ENCODE assay signal across 8 cellular contexts in the genomic region with DNA sequence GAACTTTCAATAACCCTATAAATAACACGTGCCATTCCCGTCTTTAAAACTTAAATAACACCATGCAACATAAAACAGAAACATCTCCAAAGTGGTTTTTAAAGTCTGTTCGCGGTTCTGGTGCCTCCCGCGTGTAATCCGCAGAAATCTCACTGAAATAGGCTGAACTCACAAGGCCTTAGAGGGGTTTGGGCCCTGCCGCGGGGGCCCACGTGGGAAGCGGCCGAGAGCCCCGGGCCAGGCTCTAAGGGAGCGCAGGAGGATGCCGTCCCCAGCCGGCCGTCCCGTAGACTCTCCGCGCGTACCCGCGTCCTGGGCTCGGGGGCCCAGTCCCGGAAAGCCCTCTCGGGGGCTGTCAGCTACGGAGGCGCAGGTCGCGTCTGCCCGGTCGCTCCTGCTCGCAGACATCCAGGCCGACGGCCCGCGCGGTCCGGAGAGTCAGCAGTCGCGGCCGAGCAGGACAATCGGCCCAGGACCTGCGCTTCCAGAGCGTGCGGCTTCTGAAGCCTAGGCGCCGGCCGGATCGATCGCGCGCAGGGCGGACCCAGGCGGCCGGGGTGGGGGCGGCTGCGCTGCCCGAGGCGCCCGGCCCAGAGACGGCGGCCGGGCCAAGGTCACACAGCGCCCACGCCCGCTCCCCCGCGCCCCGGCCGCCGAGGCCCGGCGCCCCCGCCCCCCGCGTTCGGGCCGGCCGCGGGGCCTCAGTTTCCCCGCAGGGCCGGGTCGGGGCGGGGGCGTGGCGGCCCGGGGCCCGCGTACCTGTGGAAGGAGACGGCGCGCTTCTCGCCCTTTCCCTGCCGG. TPM values are rescaled to one million over a fixed set of nuclear protein-coding genes. Genes with fewer than 3 reads are reported as not detected.
A peak's percentile ranks its signal among the peaks of the same experiment; 100 is the strongest.
DNase-seq lines count a peak whose midpoint lies in the region; ATAC-seq, FAIRE-seq and TF ChIP-seq lines count a peak whose summit lies in the region.

No MANE protein-coding gene starts in this region.

- no peak for TF ChIP-seq CTCF in thoracic aorta (IDR thresholded peaks at IDR 0.05)

- H3K4me3 ChIP-seq in endocrine pancreas (ENCODE audit: control insufficient read depth, insufficient read depth, low read length) (peak overlapping the region; percentile 71), mucosa of stomach (ENCODE audit: low read length) (peak overlapping the region; percentile 63), thoracic aorta (peak overlapping the region; percentile 93)

- H3K4me1 ChIP-seq in ES-I3 (ENCODE audit: insufficient read depth, low read length) (peaks cover 5% of the 10 kb centered on the region; the same call in 1 of the 2 replicates), endocrine pancreas (ENCODE audit: control insufficient read depth, insufficient read depth, low read length) (peaks cover 5% of the 10 kb centered on the region), mucosa of stomach (ENCODE audit: control insufficient read depth, insufficient read depth, low read length) (peaks cover 17% of the 10 kb centered on the region), thoracic aorta (ENCODE audit: control insufficient read depth in 1 of 2, low read depth in 2 of 2) (peaks cover 21 to 39% of the 10 kb centered on the region in 2 donors)

- peak; percentile 37 for DNase-seq in HTR-8/SVneo (ENCODE audit: insufficient read length, low spot score)
- DNase-seq in activated CD4-positive, CD25-positive, alpha-beta regulatory T cell treated with anti-CD3 and anti-CD28 coated beads, Interleukin-2, amount 50 U/mL, for 72 hours = peak; percentile 56
- DNase-seq in thoracic aorta (ENCODE audit: low spot score) = no peak
- DNase-seq in NK-92 (lab: John Stamatoyannopoulos, UW; ENCODE audit: unreplicated experiment) = no peak

- H3K9ac ChIP-seq in ES-I3 (ENCODE audit: low read depth, low read length) (peak overlapping the region; percentile 100), endocrine pancreas (ENCODE audit: control insufficient read depth, insufficient read depth, low read length) (peak overlapping the region; percentile 75), mucosa of stomach (ENCODE audit: low read length) (peak overlapping the region; percentile 77)

- ATAC-seq in GM21447 (IDR thresholded peaks at IDR 0.05; ENCODE audit: unreplicated experiment) (peak; percentile 31), thoracic aorta (ENCODE audit: insufficient number of reproducible peaks, low FRiP score, low read depth) (no peak)

- H3K9me3 ChIP-seq in ES-I3 (ENCODE audit: control insufficient read depth, insufficient read depth, low read length) (0 out of 2 replicates have a peak, but pooled peaks cover 5% of the 10 kb centered on the region), endocrine pancreas (ENCODE audit: control insufficient read depth, low read length) (no peaks in the 10 kb centered on the region), mucosa of stomach (ENCODE audit: control insufficient read depth, low read length) (no peaks in the 10 kb centered on the region), thoracic aorta (no peaks in the 10 kb centered on the region)

- no peak for FAIRE-seq in HTR-8/SVneo (lab: Jason Lieb, UNC)

- H3K27ac ChIP-seq in thoracic aorta = peak overlapping the region; percentile 96 to 98

- H3K27me3 ChIP-seq in endocrine pancreas (ENCODE audit: control insufficient read depth, insufficient read depth, low read length) = no peaks in the 10 kb centered on the region
- H3K27me3 ChIP-seq in mucosa of stomach (ENCODE audit: control insufficient read depth, insufficient read depth, low read length) = no peaks in the 10 kb centered on the region
- H3K27me3 ChIP-seq in thoracic aorta (replicated peaks; ENCODE audit: insufficient read depth) = no peaks in the 10 kb centered on the region

- H3K36me3 ChIP-seq in ES-I3 (ENCODE audit: insufficient read depth, low read length) (no peaks in the 10 kb centered on the region; the same call in 1 of the 2 replicates), endocrine pancreas (ENCODE audit: control insufficient read depth, insufficient read depth, low read length) (peaks cover 6% of the 10 kb centered on the region), mucosa of stomach (ENCODE audit: control insufficient read depth, insufficient read depth, low read length) (no peaks in the 10 kb centered on the region), thoracic aorta (peaks cover 13% of the 10 kb centered on the region)

RNA-seq across cellular contexts. Expression of gene THAP4, which starts 0.6 kb away (rescaled TPM):
- total RNA-seq in thoracic aorta = 10 to 100 TPM; 27.2 to 31.1 TPM

RNA-seq across cellular contexts. Expression of gene ATG4B, which starts 1.1 kb away (rescaled TPM):
- total RNA-seq in thoracic aorta = 10 to 100 TPM; 52.0 to 86.1 TPM

RNA-seq across cellular contexts. Expression of gene DTYMK, which starts 50.2 kb away (rescaled TPM):
- total RNA-seq in thoracic aorta = 1 to 10 TPM; 6.2 to 6.4 TPM

Comparison
In these comparisons a context has a peak if more than half of its experiments do, and no peak if none do; other contexts are left out.
1. DNase-seq: peak in HTR-8/SVneo (single experiment) and activated CD4-positive, CD25-positive, alpha-beta regulatory T cell treated with anti-CD3 and anti-CD28 coated beads, Interleukin-2, amount 50 U/mL, for 72 hours (single experiment); none in thoracic aorta (single experiment) and NK-92 (single experiment).
2. Peak in every context shown above with its lines, with median percentiles within 50 percentile points of each other: H3K9ac ChIP-seq and H3K4me3 ChIP-seq.